ENCODE assay signal across 18 cellular contexts in genomic region chr19:36150586-36150985, GRCh38. TPM values are rescaled to one million over a fixed set of nuclear protein-coding genes. Genes with fewer than 3 reads are reported as not detected.
DNase-seq lines count a peak whose midpoint lies in the region; TF ChIP-seq lines count a peak whose summit lies in the region.
"Had no signal": no experiment of that assay in that cellular context is flagged by ENCODE, and none has a peak within 500 bp of the region (broad histone marks: within the 10 kb centered on the region; RNA-seq: fewer than 3 reads in every experiment).

No MANE protein-coding gene starts in this region.

- no peaks in the 10 kb centered on the region for H3K27me3 ChIP-seq in mesenchymal stem cell (ENCODE audit: control insufficient read depth in 1 of 2, insufficient read depth in 1 of 2, low read length in 2 of 2)
- H3K27me3 ChIP-seq: foreskin keratinocyte had no signal

- DNase-seq in HFFc6 (no peak), epithelial cell of prostate (ENCODE audit: low read depth, low spot score) (no peak), mesenchymal stem cell (no peak), superior temporal gyrus (ENCODE audit: extremely low spot score) (peak; percentile 4), progenitor cell of endocrine pancreas (ENCODE audit: low spot score, unreplicated experiment) (no peak), NOMO-1 treated with DMSO at 0.1 percent for 48 hours (lab: John Stamatoyannopoulos, UW; ENCODE audit: unreplicated experiment) (no peak), MV-4-11 (lab: John Stamatoyannopoulos, UW) (no peak)
- DNase-seq in activated T-helper 1 cell treated with anti-CD3 and anti-CD28 coated beads, Interleukin-12 subunit alpha, Interleukin-12 subunit beta, Interleukin-2, Interleukin-4 antibody, amounts not matched to agents 30 ng/mL and 10 ng/mL and 1 ng/mL, durations not matched to agents 14 hours and 24 hours and 36 hours (ENCODE audit: low spot score) = no peak
- DNase-seq: activated CD8-positive, alpha-beta T cell treated with anti-CD3 and anti-CD28 coated beads, Interleukin-2, amount 10 ng/mL, durations not matched to agents 7 days and 5 days; midbrain; NCI-H1436; occipital lobe; SK-N-SH; stimulated activated CD4-positive, alpha-beta T cell treated with anti-CD3 and anti-CD28 coated beads, Interleukin-12 subunit alpha, Interleukin-12 subunit beta, amount 100 ng/mL, for 4 hours had no signal

- H3K27ac Mint-ChIP-seq in HFFc6 (peak overlapping the region; percentile 85), progenitor cell of endocrine pancreas (no peak overlapping the region)
- H3K27ac Mint-ChIP-seq in activated T-helper 1 cell treated with anti-CD3 and anti-CD28 coated beads, Interleukin-12 subunit alpha, Interleukin-12 subunit beta, Interleukin-2, Interleukin-4 antibody, amounts not matched to agents 30 ng/mL and 10 ng/mL and 1 ng/mL, durations not matched to agents 14 hours and 24 hours and 36 hours = no peak overlapping the region
- H3K27ac Mint-ChIP-seq: activated CD8-positive, alpha-beta T cell treated with anti-CD3 and anti-CD28 coated beads, Interleukin-2, amount 10 ng/mL, durations not matched to agents 7 days and 5 days had no signal

- WGBS in mesenchymal stem cell = 96% methylated on average over 5 of the region's 5 CpGs

- H3K14ac ChIP-seq in mesenchymal stem cell (ENCODE audit: low read length in 2 of 2) = no peak overlapping the region

- intact Hi-C loops in activated T-helper 1 cell treated with anti-CD3 and anti-CD28 coated beads, Interleukin-12 subunit alpha, Interleukin-12 subunit beta, Interleukin-2, Interleukin-4 antibody, amounts not matched to agents 30 ng/mL and 10 ng/mL and 1 ng/mL, durations not matched to agents 14 hours and 24 hours and 36 hours (cut with micrococcal nuclease) = no loop called here

- H4K8ac ChIP-seq in mesenchymal stem cell (ENCODE audit: low read length) = no peak overlapping the region

- H3K27me3 Mint-ChIP-seq in HFFc6 (ENCODE audit: insufficient read depth) = peaks cover 6% of the 10 kb centered on the region
- H3K27me3 Mint-ChIP-seq in progenitor cell of endocrine pancreas = no peaks in the 10 kb centered on the region
- no peaks in the 10 kb centered on the region for H3K27me3 Mint-ChIP-seq in activated T-helper 1 cell treated with anti-CD3 and anti-CD28 coated beads, Interleukin-12 subunit alpha, Interleukin-12 subunit beta, Interleukin-2, Interleukin-4 antibody, amounts not matched to agents 30 ng/mL and 10 ng/mL and 1 ng/mL, durations not matched to agents 14 hours and 24 hours and 36 hours (ENCODE audit: insufficient read depth)
- H3K27me3 Mint-ChIP-seq: stimulated activated naive CD8-positive, alpha-beta T cell treated with anti-CD3 and anti-CD28 coated beads, Interleukin-15, Interleukin-2, amounts not matched to agents 100 ng/mL and 50 ng/mL, for 24 hours had no signal

- peak overlapping the region; percentile 84 for H3K4me3 Mint-ChIP-seq in HFFc6
- no peak overlapping the region for H3K4me3 Mint-ChIP-seq in progenitor cell of endocrine pancreas (ENCODE audit: low read depth)
- no peak overlapping the region for H3K4me3 Mint-ChIP-seq in activated T-helper 1 cell treated with anti-CD3 and anti-CD28 coated beads, Interleukin-12 subunit alpha, Interleukin-12 subunit beta, Interleukin-2, Interleukin-4 antibody, amounts not matched to agents 30 ng/mL and 10 ng/mL and 1 ng/mL, durations not matched to agents 14 hours and 24 hours and 36 hours
- H3K4me3 Mint-ChIP-seq: activated CD8-positive, alpha-beta T cell treated with anti-CD3 and anti-CD28 coated beads, Interleukin-2, amount 10 ng/mL, durations not matched to agents 7 days and 5 days; stimulated activated naive CD8-positive, alpha-beta T cell treated with anti-CD3 and anti-CD28 coated beads, Interleukin-15, Interleukin-2, amounts not matched to agents 100 ng/mL and 50 ng/mL, for 24 hours had no signal

- peaks cover 38% of the 10 kb centered on the region for H3K79me1 ChIP-seq in mesenchymal stem cell (replicated peaks; ENCODE audit: low read length, poor library complexity, severe bottlenecking)

- H3K4me1 Mint-ChIP-seq in HFFc6 (ENCODE audit: low read depth) (peaks cover 31% of the 10 kb centered on the region), progenitor cell of endocrine pancreas (ENCODE audit: low read depth) (peaks cover 5% of the 10 kb centered on the region)
- H3K4me1 Mint-ChIP-seq in activated T-helper 1 cell treated with anti-CD3 and anti-CD28 coated beads, Interleukin-12 subunit alpha, Interleukin-12 subunit beta, Interleukin-2, Interleukin-4 antibody, amounts not matched to agents 30 ng/mL and 10 ng/mL and 1 ng/mL, durations not matched to agents 14 hours and 24 hours and 36 hours (ENCODE audit: low read depth) = no peaks in the 10 kb centered on the region

- H3K4me1 ChIP-seq in mesenchymal stem cell (ENCODE audit: control insufficient read depth, insufficient read depth, low read depth, low read length) = peaks cover 6% of the 10 kb centered on the region

- H2BK5ac ChIP-seq in mesenchymal stem cell (ENCODE audit: low read depth, low read length, poor library complexity, severe bottlenecking) = no peak overlapping the region

- peaks cover 35% of the 10 kb centered on the region for H3K36me3 Mint-ChIP-seq in HFFc6 (ENCODE audit: low read depth)
- H3K36me3 Mint-ChIP-seq in progenitor cell of endocrine pancreas (ENCODE audit: insufficient read depth) = peaks cover 19% of the 10 kb centered on the region
- peaks cover 41% of the 10 kb centered on the region for H3K36me3 Mint-ChIP-seq in activated T-helper 1 cell treated with anti-CD3 and anti-CD28 coated beads, Interleukin-12 subunit alpha, Interleukin-12 subunit beta, Interleukin-2, Interleukin-4 antibody, amounts not matched to agents 30 ng/mL and 10 ng/mL and 1 ng/mL, durations not matched to agents 14 hours and 24 hours and 36 hours (ENCODE audit: low read depth)

- H3K18ac ChIP-seq in mesenchymal stem cell (ENCODE audit: low read depth in 1 of 2, low read length in 2 of 2) = no peak overlapping the region

- no peak overlapping the region for H2BK120ac ChIP-seq in mesenchymal stem cell (ENCODE audit: low read depth, low read length)

- peaks cover 51 to 80% of the 10 kb centered on the region in 2 experiments for H3K36me3 ChIP-seq in mesenchymal stem cell (ENCODE audit: control insufficient read depth in 1 of 2, insufficient read depth in 2 of 2, low read depth in 1 of 2, low read length in 2 of 2)

- H3K9me3 Mint-ChIP-seq in HFFc6 (no peaks in the 10 kb centered on the region), progenitor cell of endocrine pancreas (ENCODE audit: low read depth) (no peaks in the 10 kb centered on the region)
- H3K9me3 Mint-ChIP-seq in activated T-helper 1 cell treated with anti-CD3 and anti-CD28 coated beads, Interleukin-12 subunit alpha, Interleukin-12 subunit beta, Interleukin-2, Interleukin-4 antibody, amounts not matched to agents 30 ng/mL and 10 ng/mL and 1 ng/mL, durations not matched to agents 14 hours and 24 hours and 36 hours = no peaks in the 10 kb centered on the region
- H3K9me3 Mint-ChIP-seq: stimulated activated naive CD8-positive, alpha-beta T cell treated with anti-CD3 and anti-CD28 coated beads, Interleukin-15, Interleukin-2, amounts not matched to agents 100 ng/mL and 50 ng/mL, for 24 hours had no signal

- no peak overlapping the region for H2AK5ac ChIP-seq in mesenchymal stem cell (ENCODE audit: low read length, severe bottlenecking)

- no peak overlapping the region for H2BK15ac ChIP-seq in mesenchymal stem cell (ENCODE audit: low read depth, poor library complexity, severe bottlenecking)

- no peak overlapping the region for H3K4ac ChIP-seq in mesenchymal stem cell (ENCODE audit: low read depth in 1 of 2, low read length in 2 of 2)

- H3K9me3 ChIP-seq in mesenchymal stem cell (ENCODE audit: control insufficient read depth, low read length) = no peaks in the 10 kb centered on the region
- H3K9me3 ChIP-seq: SK-N-SH had no signal

- peak overlapping the region in 1 of 2 experiments; percentile 83 for H3K4me3 ChIP-seq in mesenchymal stem cell (ENCODE audit: insufficient read depth in 1 of 2, low read depth in 1 of 2, low read length in 2 of 2)

- H3K23ac ChIP-seq in mesenchymal stem cell (ENCODE audit: low read length in 2 of 2) = no peak overlapping the region

- H3K9ac ChIP-seq in mesenchymal stem cell (ENCODE audit: low read length) = peak overlapping the region; percentile 95
- H3K9ac ChIP-seq: SK-N-SH had no signal

- no peak overlapping the region for H2AFZ ChIP-seq in mesenchymal stem cell (ENCODE audit: low read depth, low read length)

- no peak for TF ChIP-seq CTCF in HFFc6 (IDR thresholded peaks at IDR 0.05)
- no peak for TF ChIP-seq CTCF in progenitor cell of endocrine pancreas (IDR thresholded peaks at IDR 0.05; ENCODE audit: unreplicated experiment)

- H4K91ac ChIP-seq in mesenchymal stem cell (ENCODE audit: low read length) = no peak overlapping the region

- H3K27ac ChIP-seq in epithelial cell of prostate (peak overlapping the region; percentile 70), mesenchymal stem cell (ENCODE audit: low read length, poor library complexity, severe bottlenecking) (no peak overlapping the region)
- H3K27ac ChIP-seq: foreskin keratinocyte had no signal

- H2BK12ac ChIP-seq in mesenchymal stem cell (ENCODE audit: low read length in 2 of 2) = no peak overlapping the region

- no peak overlapping the region for H3K4me2 ChIP-seq in mesenchymal stem cell (ENCODE audit: low read length, poor library complexity, severe bottlenecking)
- H3K4me2 ChIP-seq: SK-N-SH had no signal

RNA-seq across cellular contexts. Expression of gene COX7A1, which starts 1.7 kb away (rescaled TPM):
- total RNA-seq in HFFc6 (2021; fragmentation: NEBNext Ultra II Directional; extraction: Animal tissue kit (Norgen Biotek cat#: 25700)) = 100 to 1,000 TPM in 2 of 6 experiments, 10 to 100 TPM in 4; 59.8 to 139 (median 85.5) TPM
- polyA plus RNA-seq in mesenchymal stem cell (2013, experiment 1 of 2) = not detected
- polyA plus RNA-seq in mesenchymal stem cell (2013, experiment 2 of 2) = not detected
- not detected in 2 replicates for total RNA-seq in progenitor cell of endocrine pancreas
- not detected in 2 replicates for total RNA-seq in activated T-helper 1 cell treated with anti-CD3 and anti-CD28 coated beads, Interleukin-12 subunit alpha, Interleukin-12 subunit beta, Interleukin-2, Interleukin-4 antibody, amounts not matched to agents 30 ng/mL and 10 ng/mL and 1 ng/mL, durations not matched to agents 14 hours and 24 hours and 36 hours
- total RNA-seq: activated CD8-positive, alpha-beta T cell treated with anti-CD3 and anti-CD28 coated beads, Interleukin-2, amount 10 ng/mL, durations not matched to agents 7 days and 5 days; G401 had no signal
- polyA plus RNA-seq: SK-N-SH had no signal

RNA-seq across cellular contexts. Expression of gene CAPNS1, which starts 10.7 kb away (rescaled TPM):
- 1,000 to 10,000 TPM; 1,039 to 1,309 (median 1,209) TPM for total RNA-seq in HFFc6 (2021; fragmentation: NEBNext Ultra II Directional; extraction: Animal tissue kit (Norgen Biotek cat#: 25700))
- 965 TPM for polyA plus RNA-seq in mesenchymal stem cell (2013, experiment 1 of 2)
- 966 TPM for polyA plus RNA-seq in mesenchymal stem cell (2013, experiment 2 of 2)
- total RNA-seq in progenitor cell of endocrine pancreas = 427 and 435 TPM in 2 replicates
- total RNA-seq in activated T-helper 1 cell treated with anti-CD3 and anti-CD28 coated beads, Interleukin-12 subunit alpha, Interleukin-12 subunit beta, Interleukin-2, Interleukin-4 antibody, amounts not matched to agents 30 ng/mL and 10 ng/mL and 1 ng/mL, durations not matched to agents 14 hours and 24 hours and 36 hours = 326 and 335 TPM in 2 replicates

RNA-seq across cellular contexts. Expression of gene TBCB, which starts 35.3 kb away (rescaled TPM):
- total RNA-seq in HFFc6 (2021; fragmentation: NEBNext Ultra II Directional; extraction: Animal tissue kit (Norgen Biotek cat#: 25700)) = 100 to 1,000 TPM; 229 to 266 (median 243) TPM
- 280 TPM for polyA plus RNA-seq in mesenchymal stem cell (2013, experiment 1 of 2)
- 280 TPM for polyA plus RNA-seq in mesenchymal stem cell (2013, experiment 2 of 2)
- 138 and 148 TPM in 2 replicates for total RNA-seq in progenitor cell of endocrine pancreas
- 127 and 143 TPM in 2 replicates for total RNA-seq in activated T-helper 1 cell treated with anti-CD3 and anti-CD28 coated beads, Interleukin-12 subunit alpha, Interleukin-12 subunit beta, Interleukin-2, Interleukin-4 antibody, amounts not matched to agents 30 ng/mL and 10 ng/mL and 1 ng/mL, durations not matched to agents 14 hours and 24 hours and 36 hours

RNA-seq across cellular contexts. Expression of gene POLR2I, which starts 35.9 kb away (rescaled TPM):
- 10 to 100 TPM; 64.1 to 75.1 (median 69.2) TPM for total RNA-seq in HFFc6 (2021; fragmentation: NEBNext Ultra II Directional; extraction: Animal tissue kit (Norgen Biotek cat#: 25700))
- 99.3 TPM for polyA plus RNA-seq in mesenchymal stem cell (2013, experiment 1 of 2)
- polyA plus RNA-seq in mesenchymal stem cell (2013, experiment 2 of 2) = 102 TPM
- 84.8 and 85.8 TPM in 2 replicates for total RNA-seq in progenitor cell of endocrine pancreas
- 76.3 and 92.4 TPM in 2 replicates for total RNA-seq in activated T-helper 1 cell treated with anti-CD3 and anti-CD28 coated beads, Interleukin-12 subunit alpha, Interleukin-12 subunit beta, Interleukin-2, Interleukin-4 antibody, amounts not matched to agents 30 ng/mL and 10 ng/mL and 1 ng/mL, durations not matched to agents 14 hours and 24 hours and 36 hours

RNA-seq across cellular contexts. Expression of gene OVOL3, which starts 39.6 kb away (rescaled TPM):
- not detected for total RNA-seq in HFFc6 (2021; fragmentation: NEBNext Ultra II Directional; extraction: Animal tissue kit (Norgen Biotek cat#: 25700))
- not detected for polyA plus RNA-seq in mesenchymal stem cell (2013, experiment 1 of 2)
- not detected for polyA plus RNA-seq in mesenchymal stem cell (2013, experiment 2 of 2)
- total RNA-seq in progenitor cell of endocrine pancreas = 0.47 TPM in 1 of 2 replicates, not detected in the other
- total RNA-seq in activated T-helper 1 cell treated with anti-CD3 and anti-CD28 coated beads, Interleukin-12 subunit alpha, Interleukin-12 subunit beta, Interleukin-2, Interleukin-4 antibody, amounts not matched to agents 30 ng/mL and 10 ng/mL and 1 ng/mL, durations not matched to agents 14 hours and 24 hours and 36 hours = not detected in 2 replicates
- total RNA-seq: dermis microvascular lymphatic vessel endothelial cell, foreskin keratinocyte, G401, occipital lobe had no signal
- polyA plus RNA-seq: foreskin keratinocyte, SK-N-SH had no signal

Comparison
In these comparisons a context has a peak if more than half of its experiments do, and no peak if none do; other contexts are left out.
1. RNA of gene COX7A1, which starts 1.7 kb away (total RNA-seq): 59.8 to 139 TPM in HFFc6; not detected in progenitor cell of endocrine pancreas and not detected in activated T-helper 1 cell treated with anti-CD3 and anti-CD28 coated beads, Interleukin-12 subunit alpha, Interleukin-12 subunit beta, Interleukin-2, Interleukin-4 antibody, amounts not matched to agents 30 ng/mL and 10 ng/mL and 1 ng/mL, durations not matched to agents 14 hours and 24 hours and 36 hours; every median in the first group is over 10 times any median in the second.